ENCODE assay signal across 21 cellular contexts in genomic region chr5:172177232-172177631, GRCh38. TPM values are rescaled to one million over a fixed set of nuclear protein-coding genes. Genes with fewer than 3 reads are reported as not detected.
DNase-seq lines count a peak whose midpoint lies in the region; TF ChIP-seq lines count a peak whose summit lies in the region.
"Had no signal": no experiment of that assay in that cellular context is flagged by ENCODE, and none has a peak within 500 bp of the region (broad histone marks: within the 10 kb centered on the region; RNA-seq: fewer than 3 reads in every experiment).

No MANE protein-coding gene starts in this region.

- H2BK12ac ChIP-seq in mesenchymal stem cell (ENCODE audit: low read length in 2 of 2) = peak overlapping the region in 1 of 2 experiments; percentile 9

- no peak overlapping the region for H3K14ac ChIP-seq in mesenchymal stem cell (ENCODE audit: low read length in 2 of 2)

- no peak overlapping the region for H2AK5ac ChIP-seq in mesenchymal stem cell (ENCODE audit: low read length, severe bottlenecking)

- WGBS in mesenchymal stem cell = 93% methylated on average over 7 of the region's 8 CpGs

- peaks cover 2 to 47% (median 23%) of the 10 kb centered on the region in 11 experiments; a peak in 17 of 22 replicates for H3K36me3 ChIP-seq in BLaER1 treated with 17β-estradiol and CSF1 and Interleukin-3, amounts not matched to agents 10 nM and 100 nM
- H3K36me3 ChIP-seq in CD4-positive, alpha-beta memory T cell (ENCODE audit: insufficient read depth, low read length) = no peaks in the 10 kb centered on the region
- peaks cover 4 to 11% of the 10 kb centered on the region in 2 experiments for H3K36me3 ChIP-seq in mesenchymal stem cell (ENCODE audit: control insufficient read depth in 1 of 2, insufficient read depth in 2 of 2, low read depth in 1 of 2, low read length in 2 of 2)
- H3K36me3 ChIP-seq: gastroesophageal sphincter, tibial nerve had no signal

- peaks cover 58 to 99% (median 76%) of the 10 kb centered on the region in 4 donors for H3K4me1 Mint-ChIP-seq in CD4-positive, alpha-beta memory T cell
- peaks cover 87% of the 10 kb centered on the region for H3K4me1 Mint-ChIP-seq in activated CD4-positive, alpha-beta memory T cell treated with anti-CD3 and anti-CD28 coated beads for 36 hours (ENCODE audit: low read depth)

- H3K36me3 Mint-ChIP-seq in CD4-positive, alpha-beta memory T cell = peaks cover 21 to 64% of the 10 kb centered on the region in 2 donors
- H3K36me3 Mint-ChIP-seq in activated CD4-positive, alpha-beta memory T cell treated with anti-CD3 and anti-CD28 coated beads for 36 hours = peaks cover 34% of the 10 kb centered on the region

- H3K4me1 ChIP-seq in BLaER1 treated with 17β-estradiol and CSF1 and Interleukin-3, amounts not matched to agents 10 nM and 100 nM = peaks cover 96 to 99% (median 98%) of the 10 kb centered on the region in 10 experiments
- peaks cover 89% of the 10 kb centered on the region for H3K4me1 ChIP-seq in CD4-positive, alpha-beta memory T cell (ENCODE audit: insufficient read depth, low read length)
- H3K4me1 ChIP-seq in mesenchymal stem cell (ENCODE audit: control insufficient read depth, insufficient read depth, low read depth, low read length) = peaks cover 38% of the 10 kb centered on the region

- no peak for TF ChIP-seq CTCF in dorsolateral prefrontal cortex (IDR thresholded peaks at IDR 0.05 in 54 of 56, conservative IDR thresholded peaks at IDR 0.05 in 2 of 56; ENCODE audit: low read depth in 1 of 56, partially characterized antibody in 56 of 56)

- H3K4me2 ChIP-seq in BLaER1 treated with 17β-estradiol and CSF1 and Interleukin-3, amounts not matched to agents 10 nM and 100 nM = peak overlapping the region; percentile 94 to 99 (median 97)
- no peak overlapping the region for H3K4me2 ChIP-seq in mesenchymal stem cell (ENCODE audit: low read length, poor library complexity, severe bottlenecking)

- no peak overlapping the region for H3K18ac ChIP-seq in mesenchymal stem cell (ENCODE audit: low read depth in 1 of 2, low read length in 2 of 2)

- no peak overlapping the region for H3K4ac ChIP-seq in mesenchymal stem cell (ENCODE audit: low read depth in 1 of 2, low read length in 2 of 2)

- peaks cover 6% of the 10 kb centered on the region for H3K79me1 ChIP-seq in mesenchymal stem cell (replicated peaks; ENCODE audit: low read length, poor library complexity, severe bottlenecking)

- peak overlapping the region in 8 of 11 experiments; percentile 28 to 85 (median 79); a peak in 10 of 22 replicates for H3K9ac ChIP-seq in BLaER1 treated with 17β-estradiol and CSF1 and Interleukin-3, amounts not matched to agents 10 nM and 100 nM
- no peak overlapping the region for H3K9ac ChIP-seq in mesenchymal stem cell (ENCODE audit: low read length)
- H3K9ac ChIP-seq: GM23248 had no signal

- POLR2A ChIA-PET in CD4-positive, alpha-beta memory T cell (lab: Charles Lee; ENCODE audit: partially characterized antibody) = interaction anchor here (1.8 to 18.6 kb wide), 6 partner anchors 9 to 782 kb away, joined by 3 to 878 read pairs (median 78); partner anchors contain the start of genes RPL26L1 and STK10
- POLR2A ChIA-PET in activated CD4-positive, alpha-beta memory T cell treated with anti-CD3 and anti-CD28 coated beads for 36 hours (lab: Charles Lee) = interaction anchor here (0.6 to 7.3 kb wide), 3 partner anchors 9 to 109 kb away, joined by 3 to 166 read pairs (median 12); partner anchors contain the start of gene STK10

- no peaks in the 10 kb centered on the region for H3K27me3 Mint-ChIP-seq in CD4-positive, alpha-beta memory T cell
- no peaks in the 10 kb centered on the region for H3K27me3 Mint-ChIP-seq in activated CD4-positive, alpha-beta memory T cell treated with anti-CD3 and anti-CD28 coated beads for 36 hours

- DNase-seq in CD4-positive, alpha-beta memory T cell = no peak
- no peak for DNase-seq in activated CD4-positive, alpha-beta memory T cell treated with anti-CD3 and anti-CD28 coated beads for 36 hours
- no peak for DNase-seq in mesenchymal stem cell
- DNase-seq in NOMO-1 (lab: John Stamatoyannopoulos, UW; ENCODE audit: unreplicated experiment in 2 of 2) = no peak
- no peak for DNase-seq in dorsolateral prefrontal cortex
- DNase-seq in effector CD8-positive, alpha-beta T cell (lab: John Stamatoyannopoulos, UW) = no peak
- DNase-seq in GOT3 (lab: John Stamatoyannopoulos, UW) = no peak
- DNase-seq: AML-193; brain microvascular endothelial cell; DMS153; GM23248; left ventricle myocardium superior; NCI-H1105 treated with DMSO at 0.1 percent for 48 hours; NCI-H2107; stimulated activated CD4-positive, alpha-beta T cell treated with anti-CD3 and anti-CD28 coated beads, Interleukin-4, amount 100 ng/mL, for 24 hours had no signal

- H3K27ac ChIP-seq in BLaER1 treated with 17β-estradiol and CSF1 and Interleukin-3, amounts not matched to agents 10 nM and 100 nM = peak overlapping the region in 10 of 11 experiments; percentile 81 to 96 (median 91); a peak in 20 of 22 replicates
- H3K27ac ChIP-seq in CD4-positive, alpha-beta memory T cell (ENCODE audit: low read depth, low read length) = peak overlapping the region; percentile 96
- no peak overlapping the region for H3K27ac ChIP-seq in mesenchymal stem cell (ENCODE audit: low read length, poor library complexity, severe bottlenecking)
- H3K27ac ChIP-seq in dorsolateral prefrontal cortex = no peak overlapping the region
- H3K27ac ChIP-seq: brain microvascular endothelial cell, gastroesophageal sphincter, GM23248, SK-N-MC had no signal

- H3K4me3 ChIP-seq in BLaER1 treated with 17β-estradiol and CSF1 and Interleukin-3, amounts not matched to agents 10 nM and 100 nM = peak overlapping the region in 3 of 10 experiments; percentile 10 to 49 (median 10); a peak in 1 of 20 replicates
- no peak overlapping the region for H3K4me3 ChIP-seq in CD4-positive, alpha-beta memory T cell (ENCODE audit: low read length in 2 of 2)
- H3K4me3 ChIP-seq in mesenchymal stem cell (ENCODE audit: insufficient read depth in 1 of 2, low read depth in 1 of 2, low read length in 2 of 2) = no peak overlapping the region
- H3K4me3 ChIP-seq in dorsolateral prefrontal cortex = no peak overlapping the region
- H3K4me3 ChIP-seq: gastroesophageal sphincter, GM23248, SK-N-MC, tibial nerve had no signal

- H3K9me3 ChIP-seq in BLaER1 treated with 17β-estradiol and CSF1 and Interleukin-3, amounts not matched to agents 10 nM and 100 nM (replicated peaks in 1 of 11) = no peaks in the 10 kb centered on the region
- no peaks in the 10 kb centered on the region for H3K9me3 ChIP-seq in CD4-positive, alpha-beta memory T cell (ENCODE audit: control insufficient read depth in 1 of 2, low read length in 2 of 2)
- H3K9me3 ChIP-seq in mesenchymal stem cell (ENCODE audit: control insufficient read depth, low read length) = no peaks in the 10 kb centered on the region
- H3K9me3 ChIP-seq: gastroesophageal sphincter, tibial nerve had no signal

- intact Hi-C loops in CD4-positive, alpha-beta memory T cell (cut with micrococcal nuclease) = no loop called here
- intact Hi-C loops in activated CD4-positive, alpha-beta memory T cell treated with anti-CD3 and anti-CD28 coated beads for 36 hours (cut with micrococcal nuclease) = loop anchor here (5.0 to 10.0 kb wide), 3 partner anchors 235 to 1882 kb away; partner anchors contain the start of genes DUSP1 and LCP2
- intact Hi-C loops in dorsolateral prefrontal cortex (cut with DNase I) = no loop called here

- no peaks in the 10 kb centered on the region for H3K27me3 ChIP-seq in BLaER1 treated with 17β-estradiol and CSF1 and Interleukin-3, amounts not matched to agents 10 nM and 100 nM
- no peaks in the 10 kb centered on the region for H3K27me3 ChIP-seq in CD4-positive, alpha-beta memory T cell (ENCODE audit: insufficient read depth, low read length)
- H3K27me3 ChIP-seq in mesenchymal stem cell (ENCODE audit: control insufficient read depth in 1 of 2, insufficient read depth in 1 of 2, low read length in 2 of 2) (no peaks in the 10 kb centered on the region), dorsolateral prefrontal cortex (no peaks in the 10 kb centered on the region)
- H3K27me3 ChIP-seq: brain microvascular endothelial cell, gastroesophageal sphincter, tibial nerve had no signal

- no peak overlapping the region for H2BK120ac ChIP-seq in mesenchymal stem cell (ENCODE audit: low read depth, low read length)

- H3K4me3 Mint-ChIP-seq in CD4-positive, alpha-beta memory T cell = peak overlapping the region in 7 of 8 donors; percentile 43 to 99 (median 94)
- no peak overlapping the region for H3K4me3 Mint-ChIP-seq in activated CD4-positive, alpha-beta memory T cell treated with anti-CD3 and anti-CD28 coated beads for 36 hours

- no peak overlapping the region for H2AFZ ChIP-seq in mesenchymal stem cell (ENCODE audit: low read depth, low read length)
- H2AFZ ChIP-seq: GM23248 had no signal

- H4K8ac ChIP-seq in mesenchymal stem cell (ENCODE audit: low read length) = peak overlapping the region; percentile 52

- no peak overlapping the region for H2BK5ac ChIP-seq in mesenchymal stem cell (ENCODE audit: low read depth, low read length, poor library complexity, severe bottlenecking)

- H2BK15ac ChIP-seq in mesenchymal stem cell (ENCODE audit: low read depth, poor library complexity, severe bottlenecking) = no peak overlapping the region

- peaks cover 0 to 2% (median 0%) of the 10 kb centered on the region in 8 donors for H3K9me3 Mint-ChIP-seq in CD4-positive, alpha-beta memory T cell
- no peaks in the 10 kb centered on the region for H3K9me3 Mint-ChIP-seq in activated CD4-positive, alpha-beta memory T cell treated with anti-CD3 and anti-CD28 coated beads for 36 hours
- H3K9me3 Mint-ChIP-seq: activated naive CD4-positive, alpha-beta T cell treated with anti-CD3 and anti-CD28 coated beads, Interleukin-2, amount 50 U/mL, for 72 hours had no signal

- H4K20me1 ChIP-seq in BLaER1 treated with 17β-estradiol and CSF1 and Interleukin-3, amounts not matched to agents 10 nM and 100 nM = peaks cover 8 to 77% (median 24%) of the 10 kb centered on the region in 11 experiments; a peak in 19 of 22 replicates

- peak overlapping the region; percentile 97 to 100 (median 99) for H3K27ac Mint-ChIP-seq in CD4-positive, alpha-beta memory T cell
- peak overlapping the region; percentile 99 for H3K27ac Mint-ChIP-seq in activated CD4-positive, alpha-beta memory T cell treated with anti-CD3 and anti-CD28 coated beads for 36 hours

- H3K23ac ChIP-seq in mesenchymal stem cell (ENCODE audit: low read length in 2 of 2) = no peak overlapping the region

- CTCF ChIA-PET in CD4-positive, alpha-beta memory T cell (lab: Charles Lee; ENCODE audit: partially characterized antibody) = interaction anchor here (2.1 to 23.1 kb wide), 3 partner anchors 7 to 12 kb away, joined by 8 to 429 read pairs (median 429); partner anchors contain the start of gene STK10
- CTCF ChIA-PET in activated CD4-positive, alpha-beta memory T cell treated with anti-CD3 and anti-CD28 coated beads for 36 hours (lab: Charles Lee) = interaction anchor here (2.9 to 5.7 kb wide), 2 partner anchors 9 to 12 kb away, joined by 21 to 100 read pairs; partner anchors contain the start of gene STK10

- no peak overlapping the region for H4K91ac ChIP-seq in mesenchymal stem cell (ENCODE audit: low read length)

RNA-seq across cellular contexts. Expression of gene STK10, which starts 10.8 kb away (rescaled TPM):
- total RNA-seq in CD4-positive, alpha-beta memory T cell = 100 to 1,000 TPM; 306 to 314 TPM
- polyA plus RNA-seq in CD4-positive, alpha-beta memory T cell = 100 to 1,000 TPM in 1 of 2 donors, 10 to 100 TPM in 1; 24.6 to 161 TPM
- total RNA-seq in activated CD4-positive, alpha-beta memory T cell treated with anti-CD3 and anti-CD28 coated beads for 36 hours = 100 to 1,000 TPM in 1 of 2 experiments, 10 to 100 TPM in 1; 98.2 to 104 TPM
- polyA plus RNA-seq in mesenchymal stem cell (2013, experiment 1 of 2) = 23.9 TPM
- 21.2 TPM for polyA plus RNA-seq in mesenchymal stem cell (2013, experiment 2 of 2)
- 10 to 100 TPM in 111 of 120 experiments, 1 to 10 TPM in 9; 4.5 to 28.7 (median 16.7) TPM for total RNA-seq in dorsolateral prefrontal cortex

RNA-seq across cellular contexts. Expression of gene EFCAB9, which starts 16.7 kb away (rescaled TPM):
- total RNA-seq in CD4-positive, alpha-beta memory T cell = not detected
- not detected for polyA plus RNA-seq in CD4-positive, alpha-beta memory T cell
- total RNA-seq in activated CD4-positive, alpha-beta memory T cell treated with anti-CD3 and anti-CD28 coated beads for 36 hours = not detected
- not detected for polyA plus RNA-seq in mesenchymal stem cell (2013, experiment 1 of 2)
- not detected for polyA plus RNA-seq in mesenchymal stem cell (2013, experiment 2 of 2)
- not detected for total RNA-seq in dorsolateral prefrontal cortex
- total RNA-seq: activated naive CD4-positive, alpha-beta T cell treated with anti-CD3 and anti-CD28 coated beads, Interleukin-2, amount 50 U/mL, for 72 hours; gastroesophageal sphincter; GM23248; left ventricle myocardium superior; tibial nerve had no signal
- polyA plus RNA-seq: esophagus, GM23248 had no signal

Comparison
In these comparisons a context has a peak if more than half of its experiments do, and no peak if none do; other contexts are left out.
1. H3K27ac ChIP-seq: peak in BLaER1 treated with 17β-estradiol and CSF1 and Interleukin-3, amounts not matched to agents 10 nM and 100 nM (10 of 11) and CD4-positive, alpha-beta memory T cell (single experiment); none in mesenchymal stem cell (single experiment) and dorsolateral prefrontal cortex (0 of 59).